In genomic region chr14:91258021-91258618, GRCh38 we compare ENCODE assay signal across 10 cellular contexts. TPM values are rescaled to one million over a fixed set of nuclear protein-coding genes. Genes with fewer than 3 reads are reported as not detected.
DNase-seq lines count a peak whose midpoint lies in the region; ATAC-seq, FAIRE-seq and TF ChIP-seq lines count a peak whose summit lies in the region.
"Had no signal": no experiment of that assay in that cellular context is flagged by ENCODE, and none has a peak within 500 bp of the region (broad histone marks: within the 10 kb centered on the region; RNA-seq: fewer than 3 reads in every experiment).

No MANE protein-coding gene starts in this region.

- H3K36me3 Mint-ChIP-seq in T-cell: no peaks in the 10 kb centered on the region

- peaks cover 46 to 71% (median 55%) of the 10 kb centered on the region in 3 donors for H3K4me1 Mint-ChIP-seq in T-cell

- TF ChIP-seq POLR2A in GM12891 (IDR thresholded peaks at IDR 0.05; ENCODE audit: low read depth, low read length): no peak

- peak overlapping the region; percentile 81 to 87 for H3K27ac Mint-ChIP-seq in T-cell

- no peak for ATAC-seq in T-cell (replicated peaks in 1 of 4)
- no peak for ATAC-seq in HG03378 (IDR thresholded peaks at IDR 0.05; ENCODE audit: unreplicated experiment)

- no peak overlapping the region for H3K4me3 ChIP-seq in fibroblast of the aortic adventitia (ENCODE audit: low read depth, low read length)

- no peak for TF ChIP-seq CTCF in fibroblast of the aortic adventitia (IDR thresholded peaks at IDR 0.05; ENCODE audit: insufficient read depth, low read length)

- POLR2A ChIA-PET in T-cell (lab: Charles Lee): interaction anchor here (0.5 to 0.8 kb wide), 2 partner anchors 14 to 136 kb away, joined by 3 read pairs; no protein-coding TSS in a partner anchor

- CTCF ChIA-PET in T-cell (lab: Charles Lee): interaction anchor here in 1 of 2 donors (0.6 kb wide), 1 partner anchor 18 kb away, joined by 3 read pairs; no protein-coding TSS in a partner anchor

- DNase-seq in GM12891 (ENCODE audit: insufficient read length, low spot score) (no peak), T-cell (no peak), fibroblast of the aortic adventitia (ENCODE audit: low read depth) (peak; percentile 90), putamen (ENCODE audit: low spot score) (peak; percentile 59), superior temporal gyrus (ENCODE audit: extremely low spot score) (no peak), NCI-H146 (lab: John Stamatoyannopoulos, UW) (no peak)
- DNase-seq: activated CD4-positive, alpha-beta T cell treated with anti-CD3 and anti-CD28 coated beads for 1 hour; kidney glomerular epithelial cell had no signal

- no peak for FAIRE-seq in GM12891 (lab: Jason Lieb, UNC)

- H3K9me3 Mint-ChIP-seq in T-cell: no peaks in the 10 kb centered on the region
- H3K9me3 Mint-ChIP-seq: central memory CD8-positive, alpha-beta T cell had no signal

- no peaks in the 10 kb centered on the region for H3K27me3 Mint-ChIP-seq in T-cell
- H3K27me3 Mint-ChIP-seq: central memory CD8-positive, alpha-beta T cell had no signal

- H3K4me3 Mint-ChIP-seq in T-cell: no peak overlapping the region
- H3K4me3 Mint-ChIP-seq: central memory CD8-positive, alpha-beta T cell had no signal

TF ChIP-seq in GM12891, 5 proteins besides CTCF, POLR2A, EP300 and RAD21:
- TF ChIP-seq POLR2AphosphoS5 (IDR thresholded peaks at IDR 0.05; ENCODE audit: low read depth, low read length) (no peak), SPI1 (IDR thresholded peaks at IDR 0.05; ENCODE audit: low read depth, low read length) (peak; percentile 31; the same call in 1 of the 2 replicates)
TF ChIP-seq in GM12891: peak in this region for 1.

RNA-seq across cellular contexts. Expression of gene GPR68, which starts 13.6 kb away (rescaled TPM):
- 1.7 TPM for polyA plus RNA-seq in GM12891 (2012; ENCODE audit: low read depth, missing spikeins)
- total RNA-seq in T-cell (10 to 100 TPM in 3 of 5 donors, 1 to 10 TPM in 2; 3.0 to 16.4 (median 10.0) TPM), fibroblast of the aortic adventitia (ENCODE audit: low replicate concordance) (1.3 and 17.1 TPM in 2 replicates)

Comparison
In these comparisons a context has a peak if more than half of its experiments do, and no peak if none do; other contexts are left out.
1. DNase-seq: peak in fibroblast of the aortic adventitia (single experiment) and putamen (single experiment); none in GM12891 (single experiment), T-cell (0 of 34), superior temporal gyrus (single experiment) and NCI-H146 (single experiment).